Comparison of ENCODE assay signal across 1 cellular context in genomic region chr13:98571955-98572662, GRCh38.
TF ChIP-seq lines count a peak whose summit lies in the region.

No MANE protein-coding gene starts in this region.

TF ChIP-seq in HEK293, 187 proteins besides CTCF, POLR2A, EP300 and RAD21 (continued from another document):
- TF ChIP-seq KLF9 (tag by site-specific recombination; IDR thresholded peaks at IDR 0.05; ENCODE audit: low read depth) = no peak
- no peak for TF ChIP-seq KLF7 (tag by site-specific recombination; IDR thresholded peaks at IDR 0.05; ENCODE audit: borderline replicate concordance)
- TF ChIP-seq ZNF174 (tag by site-specific recombination; IDR thresholded peaks at IDR 0.05) = no peak
- TF ChIP-seq HOXA7 (CRISPR knock-in tag; IDR thresholded peaks at IDR 0.05; ENCODE audit: borderline replicate concordance) = no peak
- no peak for TF ChIP-seq ZNF623 (tag by site-specific recombination; IDR thresholded peaks at IDR 0.05)
- TF ChIP-seq, protein P1, sequence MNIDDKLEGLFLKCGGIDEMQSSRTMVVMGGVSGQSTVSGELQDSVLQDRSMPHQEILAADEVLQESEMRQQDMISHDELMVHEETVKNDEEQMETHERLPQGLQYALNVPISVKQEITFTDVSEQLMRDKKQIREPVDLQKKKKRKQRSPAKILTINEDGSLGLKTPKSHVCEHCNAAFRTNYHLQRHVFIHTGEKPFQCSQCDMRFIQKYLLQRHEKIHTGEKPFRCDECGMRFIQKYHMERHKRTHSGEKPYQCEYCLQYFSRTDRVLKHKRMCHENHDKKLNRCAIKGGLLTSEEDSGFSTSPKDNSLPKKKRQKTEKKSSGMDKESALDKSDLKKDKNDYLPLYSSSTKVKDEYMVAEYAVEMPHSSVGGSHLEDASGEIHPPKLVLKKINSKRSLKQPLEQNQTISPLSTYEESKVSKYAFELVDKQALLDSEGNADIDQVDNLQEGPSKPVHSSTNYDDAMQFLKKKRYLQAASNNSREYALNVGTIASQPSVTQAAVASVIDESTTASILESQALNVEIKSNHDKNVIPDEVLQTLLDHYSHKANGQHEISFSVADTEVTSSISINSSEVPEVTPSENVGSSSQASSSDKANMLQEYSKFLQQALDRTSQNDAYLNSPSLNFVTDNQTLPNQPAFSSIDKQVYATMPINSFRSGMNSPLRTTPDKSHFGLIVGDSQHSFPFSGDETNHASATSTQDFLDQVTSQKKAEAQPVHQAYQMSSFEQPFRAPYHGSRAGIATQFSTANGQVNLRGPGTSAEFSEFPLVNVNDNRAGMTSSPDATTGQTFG (tag by site-specific recombination; IDR thresholded peaks at IDR 0.05; ENCODE audit: borderline replicate concordance) = no peak
- TF ChIP-seq ZNF792 (tag by site-specific recombination; IDR thresholded peaks at IDR 0.05) = no peak
- TF ChIP-seq, protein P2, sequence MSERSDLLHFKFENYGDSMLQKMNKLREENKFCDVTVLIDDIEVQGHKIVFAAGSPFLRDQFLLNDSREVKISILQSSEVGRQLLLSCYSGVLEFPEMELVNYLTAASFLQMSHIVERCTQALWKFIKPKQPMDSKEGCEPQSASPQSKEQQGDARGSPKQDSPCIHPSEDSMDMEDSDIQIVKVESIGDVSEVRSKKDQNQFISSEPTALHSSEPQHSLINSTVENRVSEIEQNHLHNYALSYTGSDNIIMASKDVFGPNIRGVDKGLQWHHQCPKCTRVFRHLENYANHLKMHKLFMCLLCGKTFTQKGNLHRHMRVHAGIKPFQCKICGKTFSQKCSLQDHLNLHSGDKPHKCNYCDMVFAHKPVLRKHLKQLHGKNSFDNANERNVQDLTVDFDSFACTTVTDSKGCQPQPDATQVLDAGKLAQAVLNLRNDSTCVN (tag by site-specific recombination; optimal IDR thresholded peaks at IDR 0.05) = no peak
- TF ChIP-seq ZNF513 (tag by site-specific recombination; IDR thresholded peaks at IDR 0.05) = no peak
- no peak for TF ChIP-seq ZFP41 (tag by site-specific recombination; IDR thresholded peaks at IDR 0.05; ENCODE audit: borderline replicate concordance)
